Comparison of ENCODE assay signal across 19 cellular contexts in the genomic region with DNA sequence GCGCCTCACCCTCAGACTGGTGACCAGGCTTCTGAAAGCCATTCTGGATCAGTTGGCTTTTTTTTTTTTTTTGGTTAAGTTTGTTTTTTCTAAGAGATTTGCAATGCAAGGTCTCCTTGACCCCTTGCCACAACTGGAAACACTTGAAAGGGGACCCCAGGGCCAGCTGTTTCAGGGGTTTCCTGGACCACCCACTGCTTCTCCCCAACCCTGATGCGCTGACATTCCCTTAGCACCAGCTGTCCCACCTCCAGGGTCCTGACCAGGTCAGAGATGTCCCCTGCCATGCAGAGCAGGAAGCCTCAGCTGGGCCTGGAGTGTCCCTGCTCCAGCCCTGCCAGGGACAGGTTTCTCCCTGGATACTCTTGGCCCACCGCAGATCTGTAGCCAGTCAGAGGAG. TPM values are rescaled to one million over a fixed set of nuclear protein-coding genes. Genes with fewer than 3 reads are reported as not detected.
DNase-seq lines count a peak whose midpoint lies in the region; TF ChIP-seq lines count a peak whose summit lies in the region.
"Had no signal": no experiment of that assay in that cellular context is flagged by ENCODE, and none has a peak within 500 bp of the region (broad histone marks: within the 10 kb centered on the region; RNA-seq: fewer than 3 reads in every experiment).

No MANE protein-coding gene starts in this region.

- CTCF ChIA-PET in Calu3 (lab: Charles Lee) (no interaction called here), PC-9 (lab: Charles Lee) (no interaction called here), MCF 10A (lab: Yijun Ruan, JAX) (interaction anchor here (0.6 to 1.0 kb wide), 4 partner anchors 31 to 1366 kb away, joined by 3 to 4 read pairs (median 4); no protein-coding TSS in a partner anchor)

- H3K79me2 ChIP-seq in PC-9 (ENCODE audit: low read depth) = no peaks in the 10 kb centered on the region

- no peaks in the 10 kb centered on the region for H3K36me3 ChIP-seq in PC-9 (ENCODE audit: low read depth)

- H3K4me3 ChIP-seq in PC-9 = no peak overlapping the region
- H3K4me3 ChIP-seq: A549; BLaER1 treated with 17β-estradiol and CSF1 and Interleukin-3, amounts not matched to agents 10 nM and 100 nM had no signal

- POLR2A ChIA-PET in PC-9 (lab: Charles Lee; ENCODE audit: unreplicated experiment) (no interaction called here), MCF 10A (lab: Yijun Ruan, JAX) (interaction anchor here (10.9 kb wide), 1 partner anchor 13 kb away, joined by 228 read pairs; a partner anchor contains a TSS)

- no peak overlapping the region for H3K4me2 ChIP-seq in PC-9
- H3K4me2 ChIP-seq: A549; BLaER1 treated with 17β-estradiol and CSF1 and Interleukin-3, amounts not matched to agents 10 nM and 100 nM had no signal

- H3K27me3 ChIP-seq in PC-9 (ENCODE audit: insufficient read depth, low read depth) = no peaks in the 10 kb centered on the region
- H3K27me3 ChIP-seq: BLaER1 treated with 17β-estradiol and CSF1 and Interleukin-3, amounts not matched to agents 10 nM and 100 nM had no signal

- H2AFZ ChIP-seq in PC-9 = no peak overlapping the region

- TF ChIP-seq CTCF in Calu3 (IDR thresholded peaks at IDR 0.05; ENCODE audit: unreplicated experiment) = no peak
- no peak for TF ChIP-seq CTCF in GM20000 (IDR thresholded peaks at IDR 0.05; ENCODE audit: extremely low read depth, missing control alignments)
- no peak for TF ChIP-seq CTCF in PC-9 (conservative IDR thresholded peaks at IDR 0.05)
- TF ChIP-seq CTCF in neural crest cell (conservative IDR thresholded peaks at IDR 0.05) = no peak
- no peak for TF ChIP-seq CTCF in MCF 10A (IDR thresholded peaks at IDR 0.05; ENCODE audit: unreplicated experiment)

- no peaks in the 10 kb centered on the region for H3K9me2 ChIP-seq in PC-9 (ENCODE audit: insufficient read depth)

- BruUV-seq in Calu3 (replicated peaks; lab: Mats Ljungman, UMichigan) (no TSS peak), PC-9 (replicated peaks; lab: Mats Ljungman, UMichigan) (TSS peak; percentile 21), MCF 10A (replicated peaks; lab: Mats Ljungman, UMichigan) (no TSS peak)

- H3K4me3 Mint-ChIP-seq in Calu3 (ENCODE audit: low read depth, unreplicated experiment) (no peak overlapping the region), neural crest cell (no peak overlapping the region), MCF 10A (ENCODE audit: unreplicated experiment) (no peak overlapping the region)
- H3K4me3 Mint-ChIP-seq: B cell; CD4-positive, alpha-beta T cell; CD8-positive, alpha-beta T cell had no signal

- peaks cover 10% of the 10 kb centered on the region for H3F3A ChIP-seq in PC-9 (ENCODE audit: insufficient read depth, low read depth)

- intact Hi-C loops in Calu3 (cut with micrococcal nuclease; ENCODE audit: unreplicated experiment) (no loop called here), PC-9 (cut with micrococcal nuclease; ENCODE audit: unreplicated experiment) (no loop called here), MCF 10A (cut with micrococcal nuclease) (no loop called here)

- H3K27ac Mint-ChIP-seq in Calu3 (ENCODE audit: unreplicated experiment) (peak overlapping the region; percentile 10), neural crest cell (ENCODE audit: unreplicated experiment) (peak overlapping the region; percentile 43), MCF 10A (ENCODE audit: low read depth, unreplicated experiment) (no peak overlapping the region)
- H3K27ac Mint-ChIP-seq: B cell; CD4-positive, alpha-beta T cell; CD8-positive, alpha-beta T cell had no signal

- peaks cover 8% of the 10 kb centered on the region for H3K4me1 Mint-ChIP-seq in Calu3 (ENCODE audit: low read depth, unreplicated experiment)
- H3K4me1 Mint-ChIP-seq in neural crest cell = no peaks in the 10 kb centered on the region
- H3K4me1 Mint-ChIP-seq in MCF 10A (ENCODE audit: insufficient read depth, unreplicated experiment) = no peaks in the 10 kb centered on the region
- H3K4me1 Mint-ChIP-seq: B cell had no signal

- H3K36me3 Mint-ChIP-seq in Calu3 (ENCODE audit: insufficient read depth, unreplicated experiment) (peaks cover 31% of the 10 kb centered on the region), neural crest cell (ENCODE audit: low read depth) (no peaks in the 10 kb centered on the region), MCF 10A (ENCODE audit: insufficient read depth, unreplicated experiment) (peaks cover 16% of the 10 kb centered on the region)
- H3K36me3 Mint-ChIP-seq: CD8-positive, alpha-beta T cell had no signal

- H4K20me1 ChIP-seq in PC-9 (ENCODE audit: insufficient read depth) = no peaks in the 10 kb centered on the region

- no peak for DNase-seq in Calu3
- DNase-seq in GM20000 (ENCODE audit: low spot score) = peak; percentile 8
- no peak for DNase-seq in PC-9
- no peak for DNase-seq in neural crest cell (ENCODE audit: low read depth, low spot score)
- DNase-seq in MCF 10A (ENCODE audit: unreplicated experiment) = no peak
- DNase-seq in NCI-H446 treated with DMSO at 0.1 percent for 48 hours (lab: John Stamatoyannopoulos, UW) = no peak
- no peak for DNase-seq in NCI-H1048 (lab: John Stamatoyannopoulos, UW)
- DNase-seq in OCI-M2 (lab: John Stamatoyannopoulos, UW; ENCODE audit: unreplicated experiment) = no peak
- DNase-seq: AML-193; Caco-2; CD4-positive, alpha-beta T cell; CD8-positive, alpha-beta T cell; DMS79 treated with DMSO at 0.1 percent for 48 hours; GF-D8 had no signal

- H3K27ac ChIP-seq in PC-9 = no peak overlapping the region
- H3K27ac ChIP-seq: 22Rv1; A549; BLaER1 treated with 17β-estradiol and CSF1 and Interleukin-3, amounts not matched to agents 10 nM and 100 nM; C4-2B had no signal

- H3K4me1 ChIP-seq in PC-9 (replicated peaks; ENCODE audit: insufficient read depth) = peaks cover 8% of the 10 kb centered on the region
- H3K4me1 ChIP-seq: A549 had no signal

- no peaks in the 10 kb centered on the region for H3K9me3 ChIP-seq in PC-9 (ENCODE audit: insufficient read depth, low read depth)
- H3K9me3 ChIP-seq: A549; BLaER1 treated with 17β-estradiol and CSF1 and Interleukin-3, amounts not matched to agents 10 nM and 100 nM; Caco-2 had no signal

- H3K27me3 Mint-ChIP-seq in Calu3 (ENCODE audit: unreplicated experiment) (no peaks in the 10 kb centered on the region), neural crest cell (ENCODE audit: low read depth) (no peaks in the 10 kb centered on the region), MCF 10A (ENCODE audit: insufficient read depth, unreplicated experiment) (no peaks in the 10 kb centered on the region)
- H3K27me3 Mint-ChIP-seq: CD4-positive, alpha-beta T cell had no signal

- no peaks in the 10 kb centered on the region for H3K9me3 Mint-ChIP-seq in Calu3 (ENCODE audit: low read depth, unreplicated experiment)
- no peaks in the 10 kb centered on the region for H3K9me3 Mint-ChIP-seq in neural crest cell
- no peaks in the 10 kb centered on the region for H3K9me3 Mint-ChIP-seq in MCF 10A (ENCODE audit: unreplicated experiment)
- H3K9me3 Mint-ChIP-seq: CD4-positive, alpha-beta T cell; CD8-positive, alpha-beta T cell had no signal

RNA-seq across cellular contexts. Expression of a gene that starts 8.1 kb away (rescaled TPM):
- 49.0 and 52.7 TPM in 2 replicates for total RNA-seq in Calu3 (2022)
- total RNA-seq in PC-9 (2021) = 42.8 and 48.4 TPM in 2 replicates
- 35.3 and 37.6 TPM in 2 replicates for total RNA-seq in neural crest cell
- 56.5 and 71.2 TPM in 2 replicates for total RNA-seq in MCF 10A (2022)

RNA-seq across cellular contexts. Expression of a gene that starts 16.9 kb away (rescaled TPM):
- 39.4 and 48.3 TPM in 2 replicates for total RNA-seq in Calu3 (2022)
- 15.1 and 22.8 TPM in 2 replicates for total RNA-seq in PC-9 (2021)
- total RNA-seq in neural crest cell = 24.0 and 24.1 TPM in 2 replicates
- 3.4 and 4.1 TPM in 2 replicates for total RNA-seq in MCF 10A (2022)
- total RNA-seq: B cell had no signal

RNA-seq across cellular contexts. Expression of a gene that starts 31.8 kb away (rescaled TPM):
- total RNA-seq in Calu3 (2022) (114 and 122 TPM in 2 replicates), PC-9 (2021) (32.1 and 49.7 TPM in 2 replicates), neural crest cell (11.8 and 14.6 TPM in 2 replicates), MCF 10A (2022) (3.2 and 7.0 TPM in 2 replicates)

RNA-seq across cellular contexts. Expression of a gene that starts 42.4 kb away (rescaled TPM):
- total RNA-seq in Calu3 (2022) = 288 and 289 TPM in 2 replicates
- total RNA-seq in PC-9 (2021) = 306 and 336 TPM in 2 replicates
- total RNA-seq in neural crest cell = 198 and 208 TPM in 2 replicates
- 362 and 455 TPM in 2 replicates for total RNA-seq in MCF 10A (2022)

RNA-seq across cellular contexts. Expression of a gene that starts 42.7 kb away (rescaled TPM):
- total RNA-seq in Calu3 (2022) (24.4 TPM in 2 replicates), PC-9 (2021) (18.4 and 18.6 TPM in 2 replicates), neural crest cell (35.2 and 37.8 TPM in 2 replicates), MCF 10A (2022) (11.9 and 12.8 TPM in 2 replicates)
